11 cellular contexts compared by ENCODE assay signal in genomic region chr1:93631626-93632365, GRCh38. TPM values are rescaled to one million over a fixed set of nuclear protein-coding genes. Genes with fewer than 3 reads are reported as not detected.
DNase-seq lines count a peak whose midpoint lies in the region; ATAC-seq and TF ChIP-seq lines count a peak whose summit lies in the region.
"Had no signal": no experiment of that assay in that cellular context is flagged by ENCODE, and none has a peak within 500 bp of the region (broad histone marks: within the 10 kb centered on the region; RNA-seq: fewer than 3 reads in every experiment).

No MANE protein-coding gene starts in this region.

- no peaks in the 10 kb centered on the region for H3K9me3 ChIP-seq in adipocyte (ENCODE audit: control insufficient read depth, low read length)
- H3K9me3 ChIP-seq in mucosa of descending colon, result no peaks in the 10 kb centered on the region
- H3K9me3 ChIP-seq: neutrophil had no signal

- ATAC-seq in HG03460 (IDR thresholded peaks at IDR 0.05; ENCODE audit: unreplicated experiment) (peak; percentile 56), mucosa of descending colon (peak; percentile 52), HG03565 (IDR thresholded peaks at IDR 0.05; ENCODE audit: unreplicated experiment) (no peak), GM18517 (IDR thresholded peaks at IDR 0.05; ENCODE audit: unreplicated experiment) (no peak)

- no peak overlapping the region for H3K9ac ChIP-seq in adipocyte (ENCODE audit: low read length)

- H3K4me3 ChIP-seq in GM12864 (ENCODE audit: low read depth, low read length) (no peak overlapping the region), adipocyte (ENCODE audit: low read length) (no peak overlapping the region), mucosa of descending colon (no peak overlapping the region)
- H3K4me3 ChIP-seq: SK-N-MC had no signal

- H3K36me3 Mint-ChIP-seq in glutamatergic neuron (ENCODE audit: unreplicated experiment), result no peaks in the 10 kb centered on the region

- DNase-seq in GM12864 (ENCODE audit: low read depth) (no peak), adipocyte (ENCODE audit: low read depth) (peak; percentile 24), mucosa of descending colon (peak in 1 of 3 donors; percentile 24), glutamatergic neuron (no peak)
- DNase-seq: stimulated activated CD8-positive, alpha-beta memory T cell treated with anti-CD3 and anti-CD28 coated beads, Interleukin-4, amount 100 ng/mL, for 48 hours had no signal

- intact Hi-C loops in mucosa of descending colon (cut with DNase I, micrococcal nuclease), result loop anchor here in 1 of 2 donors (5.0 kb wide), 1 partner anchor 181 kb away; no protein-coding TSS in a partner anchor

- H3K27ac Mint-ChIP-seq in glutamatergic neuron (ENCODE audit: unreplicated experiment), result no peak overlapping the region
- H3K27ac Mint-ChIP-seq: activated T-helper 2 cell treated with anti-CD3 and anti-CD28 coated beads, Interferon-gamma antibody, Interleukin-2, Interleukin-4, amounts not matched to agents 10 μg/mL and 5 μg/mL and 100 μg/mL, durations not matched to agents 14 hours and 24 hours and 36 hours had no signal

- H3K4me1 ChIP-seq in adipocyte (ENCODE audit: control insufficient read depth, insufficient read depth, low read length), result peaks cover 27% of the 10 kb centered on the region
- no peaks in the 10 kb centered on the region for H3K4me1 ChIP-seq in mucosa of descending colon (ENCODE audit: low read depth)

- H3K4me1 Mint-ChIP-seq in glutamatergic neuron (ENCODE audit: low read depth, unreplicated experiment), result peaks cover 24% of the 10 kb centered on the region

- H3K4me3 Mint-ChIP-seq in glutamatergic neuron (ENCODE audit: unreplicated experiment), result no peak overlapping the region

- H3K27me3 ChIP-seq in adipocyte (replicated peaks; ENCODE audit: control insufficient read depth, insufficient read depth, low read length), result no peaks in the 10 kb centered on the region
- H3K27me3 ChIP-seq: neutrophil had no signal

- peaks cover 4% of the 10 kb centered on the region for H3K9me3 Mint-ChIP-seq in glutamatergic neuron (ENCODE audit: unreplicated experiment)
- H3K9me3 Mint-ChIP-seq: activated T-helper 2 cell treated with anti-CD3 and anti-CD28 coated beads, Interferon-gamma antibody, Interleukin-2, Interleukin-4, amounts not matched to agents 10 μg/mL and 5 μg/mL and 100 μg/mL, durations not matched to agents 14 hours and 24 hours and 36 hours had no signal

- peaks cover 31% of the 10 kb centered on the region for H3K36me3 ChIP-seq in adipocyte (ENCODE audit: control insufficient read depth, insufficient read depth, low read length, severe bottlenecking)
- H3K36me3 ChIP-seq in mucosa of descending colon (ENCODE audit: low read depth), result peaks cover 4% of the 10 kb centered on the region
- H3K36me3 ChIP-seq: neutrophil had no signal

- H3K27me3 Mint-ChIP-seq in glutamatergic neuron (ENCODE audit: unreplicated experiment), result peaks cover 2% of the 10 kb centered on the region

- TF ChIP-seq CTCF in GM12864 (IDR thresholded peaks at IDR 0.05; ENCODE audit: low read depth, low read length, missing control alignments) (peak; percentile 40), mucosa of descending colon (IDR thresholded peaks at IDR 0.05) (no peak), glutamatergic neuron (IDR thresholded peaks at IDR 0.05; ENCODE audit: partially characterized antibody, unreplicated experiment) (no peak)

RNA-seq across cellular contexts. Expression of gene BCAR3, which starts 49.8 kb away (rescaled TPM):
- total RNA-seq in mucosa of descending colon (10 to 100 TPM; 37.2 to 73.7 (median 54.3) TPM), glutamatergic neuron (ENCODE audit: unreplicated experiment) (12.8 TPM)

Comparison
In these comparisons a context has a peak if more than half of its experiments do, and no peak if none do; other contexts are left out.
1. ATAC-seq: peak in HG03460 (single experiment) and mucosa of descending colon (single experiment); none in HG03565 (single experiment) and GM18517 (single experiment).